8 cellular contexts compared by ENCODE assay signal in genomic region chr1:28235746-28236655, GRCh38. TPM values are rescaled to one million over a fixed set of nuclear protein-coding genes. Genes with fewer than 3 reads are reported as not detected.
DNase-seq lines count a peak whose midpoint lies in the region; ATAC-seq, FAIRE-seq and TF ChIP-seq lines count a peak whose summit lies in the region.

Gene ATP5IF1 (plus strand): TSS chr1:28236124. CDS start chr1:28236184, 60 bp downstream.

- H3K4me1 ChIP-seq in gastrocnemius medialis: peaks cover 42 to 46% of the 10 kb centered on the region in 2 donors

- TF ChIP-seq POLR2A in gastrocnemius medialis (IDR thresholded peaks at IDR 0.05): peak; percentile 96 to 97

- peaks cover 10% of the 10 kb centered on the region for H3K27me3 Mint-ChIP-seq in brain

- intact Hi-C loops in gastrocnemius medialis (cut with DNase I; ENCODE audit: low total_unique reads): no loop called here

- in situ Hi-C loops in gastrocnemius medialis (cut with MboI; ENCODE audit: low sequenced_read_pairs in 4 of 4): no loop called here

- peak within 1 kb of the TSS in 1 of 5 experiments; percentile 9 for H3K27ac Mint-ChIP-seq in brain

- peaks cover 0 to 7% of the 10 kb centered on the region in 2 donors for H3K36me3 ChIP-seq in gastrocnemius medialis

- H3K27me3 ChIP-seq in gastrocnemius medialis: no peaks in the 10 kb centered on the region

- TF ChIP-seq CTCF in brain (conservative IDR thresholded peaks at IDR 0.05): no peak
- TF ChIP-seq CTCF in gastrocnemius medialis (IDR thresholded peaks at IDR 0.05 in 4 of 5, conservative IDR thresholded peaks at IDR 0.05 in 1 of 5): peak in 1 of 5 experiments; percentile 21

- H3K9me3 ChIP-seq in gastrocnemius medialis: no peaks in the 10 kb centered on the region

- peak; percentile 99 for DNase-seq in NCI-H2107 treated with DMSO at 0.1 percent for 48 hours (lab: John Stamatoyannopoulos, UW; ENCODE audit: unreplicated experiment)
- peak; percentile 91 for DNase-seq in iPS DF 4.7 (ENCODE audit: extremely low read depth, low spot score)
- DNase-seq in gastrocnemius medialis: peak; percentile 99

- peak within 1 kb of the TSS; percentile 86 to 99 (median 94) for H3K4me3 ChIP-seq in gastrocnemius medialis

- no peak within 1 kb of the TSS for H3K4me3 Mint-ChIP-seq in brain

- H3K4me1 Mint-ChIP-seq in brain: peaks cover 29% of the 10 kb centered on the region

- peaks cover 5% of the 10 kb centered on the region for H3K36me3 Mint-ChIP-seq in brain

- H3K9me3 Mint-ChIP-seq in brain: peaks cover 0 to 3% (median 0%) of the 10 kb centered on the region in 5 experiments

- peak; percentile 97 for FAIRE-seq in A204.1 (lab: Jason Lieb, UNC)
- FAIRE-seq in TTC549 (lab: Jason Lieb, UNC): peak; percentile 91

- H3K27ac ChIP-seq in gastrocnemius medialis: peak within 1 kb of the TSS; percentile 94 to 99 (median 95)

- ATAC-seq in GM18858 (IDR thresholded peaks at IDR 0.05; ENCODE audit: unreplicated experiment): peak; percentile 77
- ATAC-seq in HG03066 (IDR thresholded peaks at IDR 0.05; ENCODE audit: low read depth, unreplicated experiment): peak; percentile 89
- ATAC-seq in gastrocnemius medialis: peak; percentile 91 to 92

RNA-seq across cellular contexts. Expression of gene ATP5IF1, which starts in this region (rescaled TPM):
- polyA plus RNA-seq in brain (ENCODE audit: insufficient read depth, low read depth, low replicate concordance): 273 TPM
- 100 to 1,000 TPM; 125 to 333 (median 193) TPM for total RNA-seq in gastrocnemius medialis

Comparison
In these comparisons a context has a peak if more than half of its experiments do, and no peak if none do; other contexts are left out.
1. Peak in every context shown above with its lines: DNase-seq, ATAC-seq, H3K4me3 ChIP-seq and H3K27ac ChIP-seq.